ENCODE assay signal across 27 cellular contexts in genomic region chr9:840343-840742, GRCh38. TPM values are rescaled to one million over a fixed set of nuclear protein-coding genes. Genes with fewer than 3 reads are reported as not detected.
DNase-seq lines count a peak whose midpoint lies in the region; ATAC-seq, FAIRE-seq and TF ChIP-seq lines count a peak whose summit lies in the region.
"Had no signal": no experiment of that assay in that cellular context is flagged by ENCODE, and none has a peak within 500 bp of the region (broad histone marks: within the 10 kb centered on the region; RNA-seq: fewer than 3 reads in every experiment).

No MANE protein-coding gene starts in this region.

- H3K27ac ChIP-seq in GM23248: no peak overlapping the region
- H3K27ac ChIP-seq: BLaER1, skin epidermis, VCaP had no signal

- 36 to 37% methylated on average over 7 of the region's 7 CpGs for WGBS in GM23248 (ENCODE audit: low coverage in 1 of 2, low lambda C conversion rate in 2 of 2, missing lambda C conversion rate in 2 of 2), 2 experiments

- peak; percentile 49 for ATAC-seq in stimulated activated naive CD8-positive, alpha-beta T cell treated with anti-CD3 and anti-CD28 coated beads, Interleukin-15, Interleukin-2, amounts not matched to agents 100 U/mL and 50 U/mL, for 24 hours
- no peak for ATAC-seq in stimulated activated naive CD8-positive, alpha-beta T cell treated with anti-CD3 and anti-CD28 coated beads, Interleukin-15, amount 100 ng/mL, for 72 hours
- ATAC-seq in WTC11: peak; percentile 73

- no peak overlapping the region for H3K4me3 ChIP-seq in GM23248
- H3K4me3 ChIP-seq: BLaER1, lung, skin epidermis had no signal

- FAIRE-seq in D721Med (lab: Jason Lieb, UNC): no peak
- FAIRE-seq: endometrium, kidney had no signal

- no peaks in the 10 kb centered on the region for H3K36me3 ChIP-seq in GM23248 (ENCODE audit: low read depth)
- H3K36me3 ChIP-seq: BLaER1 had no signal

- H3K9me3 Mint-ChIP-seq in stimulated activated naive CD8-positive, alpha-beta T cell treated with anti-CD3 and anti-CD28 coated beads, Interleukin-15, amount 100 ng/mL, for 72 hours: no peaks in the 10 kb centered on the region
- H3K9me3 Mint-ChIP-seq in WTC11: no peaks in the 10 kb centered on the region

- H3K4me1 ChIP-seq in GM23248 (ENCODE audit: insufficient read depth): no peaks in the 10 kb centered on the region

- POLR2A ChIA-PET in WTC11 (lab: Charles Lee): interaction anchor here (0.6 kb wide), 1 partner anchor 55 kb away, joined by 7 read pairs; no protein-coding TSS in a partner anchor

- in situ Hi-C loops in GM23248 (cut with MboI): no loop called here

- no peaks in the 10 kb centered on the region for H3K9me3 ChIP-seq in GM23248 (ENCODE audit: low read depth)

- no peak for DNase-seq in stimulated activated naive CD8-positive, alpha-beta T cell treated with anti-CD3 and anti-CD28 coated beads, Interleukin-15, Interleukin-2, amounts not matched to agents 100 U/mL and 50 U/mL, for 24 hours
- no peak for DNase-seq in stimulated activated naive CD8-positive, alpha-beta T cell treated with anti-CD3 and anti-CD28 coated beads, Interleukin-15, amount 100 ng/mL, for 72 hours
- DNase-seq in WTC11 (ENCODE audit: low spot score) (peak; percentile 72), left kidney (ENCODE audit: low read depth, low spot score) (peak; percentile 37), amniotic stem cell (lab: John Stamatoyannopoulos, UW) (no peak), occipital lobe (lab: John Stamatoyannopoulos, UW) (no peak), D721Med (ENCODE audit: insufficient read length, low spot score) (no peak), GM23248 (no peak)
- DNase-seq: activated CD4-positive, alpha-beta T cell treated with anti-CD3 and anti-CD28 coated beads, Interleukin-2, amount 50 U/mL, for 1 hour; activated naive CD4-positive, alpha-beta T cell treated with anti-CD3 and anti-CD28 coated beads, Interleukin-2, amount 50 U/mL, for 16 hours; COR-L47; cortex of kidney; DND-41; KG1; kidney; NCI-H1436 treated with DMSO at 0.1 percent for 48 hours; NCI-H2171; stimulated activated CD4-positive, alpha-beta T cell treated with anti-CD3 and anti-CD28 coated beads, Interleukin-1b, Interleukin-23, amount 100 ng/mL, for 48 hours had no signal

- no peak overlapping the region for H2AFZ ChIP-seq in GM23248

- H3K27me3 Mint-ChIP-seq in stimulated activated naive CD8-positive, alpha-beta T cell treated with anti-CD3 and anti-CD28 coated beads, Interleukin-15, amount 100 ng/mL, for 72 hours: peaks cover 67% of the 10 kb centered on the region
- H3K27me3 Mint-ChIP-seq in WTC11 (ENCODE audit: low read depth): peaks cover 100% of the 10 kb centered on the region

- no peaks in the 10 kb centered on the region for H3K9me2 ChIP-seq in GM23248 (ENCODE audit: insufficient read depth)

- no peak overlapping the region for H3K9ac ChIP-seq in GM23248
- H3K9ac ChIP-seq: BLaER1 had no signal

- CTCF ChIA-PET in WTC11 (lab: Charles Lee): interaction anchor here (0.9 to 1.8 kb wide), 4 partner anchors 42 to 493 kb away, joined by 3 to 5 read pairs (median 4); no protein-coding TSS in a partner anchor

- peaks cover 42% of the 10 kb centered on the region for H3K27me3 ChIP-seq in GM23248 (replicated peaks; ENCODE audit: insufficient read depth)

- no peak overlapping the region for H3K4me3 Mint-ChIP-seq in stimulated activated naive CD8-positive, alpha-beta T cell treated with anti-CD3 and anti-CD28 coated beads, Interleukin-15, amount 100 ng/mL, for 72 hours
- peak overlapping the region; percentile 26 for H3K4me3 Mint-ChIP-seq in WTC11

- no peaks in the 10 kb centered on the region for H3F3A ChIP-seq in GM23248 (ENCODE audit: insufficient read depth)

- no peaks in the 10 kb centered on the region for H3K36me3 Mint-ChIP-seq in WTC11

- peaks cover 24% of the 10 kb centered on the region for H3K4me1 Mint-ChIP-seq in stimulated activated naive CD8-positive, alpha-beta T cell treated with anti-CD3 and anti-CD28 coated beads, Interleukin-15, amount 100 ng/mL, for 72 hours
- H3K4me1 Mint-ChIP-seq in WTC11: peaks cover 24% of the 10 kb centered on the region

- no peak overlapping the region for H3K4me2 ChIP-seq in GM23248 (ENCODE audit: unreplicated experiment)
- H3K4me2 ChIP-seq: BLaER1 had no signal

- no peak for TF ChIP-seq CTCF in WTC11 (IDR thresholded peaks at IDR 0.05)
- TF ChIP-seq CTCF in D721Med (IDR thresholded peaks at IDR 0.05; ENCODE audit: insufficient read depth, missing control alignments): no peak

- H3K27ac Mint-ChIP-seq in stimulated activated naive CD8-positive, alpha-beta T cell treated with anti-CD3 and anti-CD28 coated beads, Interleukin-15, amount 100 ng/mL, for 72 hours: no peak overlapping the region
- no peak overlapping the region for H3K27ac Mint-ChIP-seq in WTC11

- no peaks in the 10 kb centered on the region for H4K20me1 ChIP-seq in GM23248 (ENCODE audit: insufficient read depth)

- no peaks in the 10 kb centered on the region for H3K79me2 ChIP-seq in GM23248 (ENCODE audit: insufficient read depth)

TF ChIP-seq in WTC11, 78 proteins besides CTCF, POLR2A, EP300 and RAD21:
- TF ChIP-seq ESRRA (CRISPR knock-in tag; IDR thresholded peaks at IDR 0.05; ENCODE audit: borderline replicate concordance) (no peak), ZBTB43 (CRISPR knock-in tag; IDR thresholded peaks at IDR 0.05) (peak; percentile 90; the same call in 1 of the 2 replicates), MAX (CRISPR knock-in tag; IDR thresholded peaks at IDR 0.05) (no peak; the same call in 1 of the 2 replicates), NFE2L1 (CRISPR knock-in tag; IDR thresholded peaks at IDR 0.05) (0 out of 2 replicates have a peak, but pooled peaks have one; percentile 14), ZNF423 (CRISPR knock-in tag; IDR thresholded peaks at IDR 0.05) (peak; percentile 74), FOXP4 (CRISPR knock-in tag; IDR thresholded peaks at IDR 0.05) (peak; percentile 28; the same call in 1 of the 2 replicates), FOXK1 (CRISPR knock-in tag; IDR thresholded peaks at IDR 0.05) (peak; percentile 49; the same call in 1 of the 2 replicates), USF1 (CRISPR knock-in tag; IDR thresholded peaks at IDR 0.05) (peak; percentile 63)
- TF ChIP-seq, protein P1, sequence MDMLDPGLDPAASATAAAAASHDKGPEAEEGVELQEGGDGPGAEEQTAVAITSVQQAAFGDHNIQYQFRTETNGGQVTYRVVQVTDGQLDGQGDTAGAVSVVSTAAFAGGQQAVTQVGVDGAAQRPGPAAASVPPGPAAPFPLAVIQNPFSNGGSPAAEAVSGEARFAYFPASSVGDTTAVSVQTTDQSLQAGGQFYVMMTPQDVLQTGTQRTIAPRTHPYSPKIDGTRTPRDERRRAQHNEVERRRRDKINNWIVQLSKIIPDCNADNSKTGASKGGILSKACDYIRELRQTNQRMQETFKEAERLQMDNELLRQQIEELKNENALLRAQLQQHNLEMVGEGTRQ (CRISPR knock-in tag; IDR thresholded peaks at IDR 0.05): peak; percentile 75

RNA-seq across cellular contexts. Expression of gene DMRT1, which starts 1.2 kb away (rescaled TPM):
- total RNA-seq in WTC11 (2021) (not detected in 3 replicates), occipital lobe (0.62 TPM)
- not detected in 2 replicates for total RNA-seq in GM23248 (2014; rRNA removed; shearing (Covaris generic))
- not detected in 2 replicates for polyA plus RNA-seq in GM23248 (2016; fragmentation: Nextera tagmentation; extraction: Ambion mirVana)
- total RNA-seq: kidney; lung; SK-MEL-5; subcutaneous adipose tissue; T-helper 2 cell treated with Interferon-gamma antibody and Interleukin-4, amounts not matched to agents 100 ng/mL and 5 ng/mL, for 36 hours; urinary bladder had no signal
- polyA plus RNA-seq: lung, urinary bladder had no signal

Comparison
In these comparisons a context has a peak if more than half of its experiments do, and no peak if none do; other contexts are left out.
1. DNase-seq: peak in WTC11 (single experiment) and left kidney (single experiment); none in stimulated activated naive CD8-positive, alpha-beta T cell treated with anti-CD3 and anti-CD28 coated beads, Interleukin-15, Interleukin-2, amounts not matched to agents 100 U/mL and 50 U/mL, for 24 hours (single experiment), stimulated activated naive CD8-positive, alpha-beta T cell treated with anti-CD3 and anti-CD28 coated beads, Interleukin-15, amount 100 ng/mL, for 72 hours (0 of 2), amniotic stem cell (single experiment), occipital lobe (single experiment), D721Med (single experiment) and GM23248 (single experiment).